In the genomic region with DNA sequence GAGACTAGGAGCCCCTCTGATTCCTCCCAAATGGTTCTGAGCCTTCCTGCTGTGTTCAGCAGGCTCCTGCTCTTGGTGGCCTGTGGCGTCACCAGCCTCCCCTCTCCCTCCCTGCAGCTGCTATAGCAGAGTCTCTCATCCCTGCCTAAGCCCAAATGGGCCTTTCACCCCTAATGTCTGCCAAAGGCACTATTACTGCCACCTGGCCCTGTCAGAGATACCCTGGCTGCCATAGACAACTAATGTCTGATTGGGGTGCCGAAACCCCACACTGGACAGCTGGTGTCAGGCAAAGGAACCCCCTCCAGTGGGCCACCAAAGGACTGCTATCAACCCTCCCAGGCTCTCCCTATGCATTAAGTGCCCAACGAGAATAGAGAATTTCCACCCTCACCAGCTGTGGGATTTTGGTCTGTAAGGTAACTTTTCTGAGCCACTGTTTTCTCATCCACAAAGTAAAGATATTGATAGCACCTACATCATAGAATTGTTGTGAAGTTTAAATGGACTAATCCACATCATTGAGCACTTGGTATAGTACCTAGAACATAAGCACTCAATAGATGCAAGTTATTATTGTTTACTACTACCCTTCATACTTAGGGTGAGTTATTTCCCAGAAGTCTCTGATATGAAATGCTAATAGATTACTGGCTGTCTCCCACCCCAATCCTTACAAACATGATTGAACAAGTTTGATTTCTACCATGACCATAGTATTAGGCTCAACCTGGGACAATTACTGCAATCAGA, we compare ENCODE assay signal across 32 cellular contexts.
"Had no signal": no experiment of that assay in that cellular context is flagged by ENCODE, and none has a peak within 500 bp of the region (broad histone marks: within the 10 kb centered on the region; RNA-seq: fewer than 3 reads in every experiment).

No MANE protein-coding gene starts in this region.

- H3K4me1 ChIP-seq: adrenal gland had no signal

- H3K36me3 ChIP-seq: adrenal gland, brain microvascular endothelial cell, cardiac muscle cell had no signal

- H2AFZ ChIP-seq: PC-9 had no signal

- H3K9ac ChIP-seq: KMS-11 had no signal

- FAIRE-seq: RCC 7860 had no signal

- H3K4me2 ChIP-seq: KMS-11, PC-9 had no signal

- H3K27me3 ChIP-seq: brain microvascular endothelial cell, cardiac muscle cell had no signal

- ATAC-seq: activated CD8-positive, alpha-beta T cell treated with anti-CD3 and anti-CD28 coated beads for 36 hours; activated T-cell treated with anti-CD3 and anti-CD28 coated beads, Interleukin-2, amount 50 U/mL, for 72 hours; activated T-helper 17 cell treated with anti-CD3 and anti-CD28 coated beads, Interleukin-2, amount 50 U/mL, for 72 hours; Right ventricle myocardium inferior had no signal

- H3K9me3 ChIP-seq: adrenal gland had no signal

- H3K4me3 ChIP-seq: adrenal gland, cardiac muscle cell, PC-9, SK-N-MC had no signal

- DNase-seq: activated CD4-positive, alpha-beta T cell treated with anti-CD3 and anti-CD28 coated beads, Interleukin-2, amount 10 ng/mL, durations not matched to agents 24 days and 14 days; activated CD4-positive, alpha-beta T cell treated with anti-CD3 and anti-CD28 coated beads, Interleukin-2, amount 50 U/mL, for 4 hours; activated CD8-positive, alpha-beta T cell treated with anti-CD3 and anti-CD28 coated beads for 36 hours; activated effector memory CD4-positive, alpha-beta T cell treated with anti-CD3 and anti-CD28 coated beads, Interleukin-2, amount 50 U/mL, for 16 hours; activated naive CD4-positive, alpha-beta T cell; activated naive CD4-positive, alpha-beta T cell treated with anti-CD3 and anti-CD28 coated beads, Interleukin-2, amount 50 U/mL, for 16 hours; activated naive CD8-positive, alpha-beta T cell treated with anti-CD3 and anti-CD28 coated beads, Interleukin-2, amount 10 ng/mL, durations not matched to agents 7 days and 5 days; activated T-cell treated with anti-CD3 and anti-CD28 coated beads, Interleukin-2, amount 50 U/mL, for 1 hour; activated T-cell treated with anti-CD3 and anti-CD28 coated beads, Interleukin-2, amount 50 U/mL, for 72 hours; adrenal gland; brain microvascular endothelial cell; MM.1S; NCI-H1092 treated with DMSO at 0.1 percent for 48 hours; NCI-H1417; NCI-H146; NCI-H187; NCI-H2029 treated with DMSO at 0.1 percent for 48 hours; NCI-H2107; NCI-H2171; NCI-H510A; NCI-H526; NCI-H748 treated with DMSO at 0.1 percent for 48 hours; PC-9; SIG-M5; T1000 had no signal

- H3K27ac ChIP-seq: adrenal gland, brain microvascular endothelial cell, cardiac muscle cell, KMS-11, PC-9, RWPE1, SK-N-MC had no signal
